1 cellular context compared by ENCODE assay signal in the genomic region with DNA sequence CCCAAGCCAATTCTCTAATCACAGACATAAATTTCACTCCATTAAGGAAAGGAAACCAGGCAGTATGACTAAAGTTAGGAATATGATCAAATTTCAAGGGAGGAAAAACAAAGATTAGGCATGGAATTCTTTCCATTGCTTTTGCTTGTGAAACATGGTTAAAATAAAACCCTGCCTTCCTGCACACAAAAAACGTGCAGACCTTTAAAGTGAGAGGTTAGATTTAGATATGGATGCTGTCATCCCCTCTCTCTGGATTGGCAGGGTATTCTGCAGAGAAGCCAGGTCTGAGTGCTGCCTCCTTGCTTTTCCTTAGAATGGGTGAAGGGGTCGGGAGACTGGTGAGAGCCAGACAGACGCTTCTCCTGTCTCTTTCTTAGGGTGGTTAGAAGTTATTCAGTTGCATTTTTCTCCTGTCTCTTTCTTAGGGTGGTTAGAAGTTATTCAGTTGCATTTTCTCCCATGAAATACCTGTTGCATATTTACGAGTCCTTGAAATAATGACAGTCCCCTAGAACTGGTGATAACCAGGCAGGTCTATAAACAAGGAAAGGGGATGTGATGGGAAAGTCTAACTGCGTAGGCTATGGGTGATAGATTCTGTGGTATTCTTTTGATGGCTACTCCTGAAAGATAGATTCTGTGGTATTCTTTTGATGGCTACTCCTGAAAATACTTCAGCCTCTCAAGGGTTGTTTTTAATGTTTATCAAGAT.
TF ChIP-seq lines count a peak whose summit lies in the region.

No MANE protein-coding gene starts in this region.

TF ChIP-seq in HepG2, 621 proteins besides CTCF, POLR2A, EP300 and RAD21 (continued from another document and continues in another):
- TF ChIP-seq, protein P1, sequence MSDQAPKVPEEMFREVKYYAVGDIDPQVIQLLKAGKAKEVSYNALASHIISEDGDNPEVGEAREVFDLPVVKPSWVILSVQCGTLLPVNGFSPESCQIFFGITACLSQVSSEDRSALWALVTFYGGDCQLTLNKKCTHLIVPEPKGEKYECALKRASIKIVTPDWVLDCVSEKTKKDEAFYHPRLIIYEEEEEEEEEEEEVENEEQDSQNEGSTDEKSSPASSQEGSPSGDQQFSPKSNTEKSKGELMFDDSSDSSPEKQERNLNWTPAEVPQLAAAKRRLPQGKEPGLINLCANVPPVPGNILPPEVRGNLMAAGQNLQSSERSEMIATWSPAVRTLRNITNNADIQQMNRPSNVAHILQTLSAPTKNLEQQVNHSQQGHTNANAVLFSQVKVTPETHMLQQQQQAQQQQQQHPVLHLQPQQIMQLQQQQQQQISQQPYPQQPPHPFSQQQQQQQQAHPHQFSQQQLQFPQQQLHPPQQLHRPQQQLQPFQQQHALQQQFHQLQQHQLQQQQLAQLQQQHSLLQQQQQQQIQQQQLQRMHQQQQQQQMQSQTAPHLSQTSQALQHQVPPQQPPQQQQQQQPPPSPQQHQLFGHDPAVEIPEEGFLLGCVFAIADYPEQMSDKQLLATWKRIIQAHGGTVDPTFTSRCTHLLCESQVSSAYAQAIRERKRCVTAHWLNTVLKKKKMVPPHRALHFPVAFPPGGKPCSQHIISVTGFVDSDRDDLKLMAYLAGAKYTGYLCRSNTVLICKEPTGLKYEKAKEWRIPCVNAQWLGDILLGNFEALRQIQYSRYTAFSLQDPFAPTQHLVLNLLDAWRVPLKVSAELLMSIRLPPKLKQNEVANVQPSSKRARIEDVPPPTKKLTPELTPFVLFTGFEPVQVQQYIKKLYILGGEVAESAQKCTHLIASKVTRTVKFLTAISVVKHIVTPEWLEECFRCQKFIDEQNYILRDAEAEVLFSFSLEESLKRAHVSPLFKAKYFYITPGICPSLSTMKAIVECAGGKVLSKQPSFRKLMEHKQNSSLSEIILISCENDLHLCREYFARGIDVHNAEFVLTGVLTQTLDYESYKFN (CRISPR knock-in tag; conservative IDR thresholded peaks at IDR 0.05): peak; percentile 72
- TF ChIP-seq, protein P2, sequence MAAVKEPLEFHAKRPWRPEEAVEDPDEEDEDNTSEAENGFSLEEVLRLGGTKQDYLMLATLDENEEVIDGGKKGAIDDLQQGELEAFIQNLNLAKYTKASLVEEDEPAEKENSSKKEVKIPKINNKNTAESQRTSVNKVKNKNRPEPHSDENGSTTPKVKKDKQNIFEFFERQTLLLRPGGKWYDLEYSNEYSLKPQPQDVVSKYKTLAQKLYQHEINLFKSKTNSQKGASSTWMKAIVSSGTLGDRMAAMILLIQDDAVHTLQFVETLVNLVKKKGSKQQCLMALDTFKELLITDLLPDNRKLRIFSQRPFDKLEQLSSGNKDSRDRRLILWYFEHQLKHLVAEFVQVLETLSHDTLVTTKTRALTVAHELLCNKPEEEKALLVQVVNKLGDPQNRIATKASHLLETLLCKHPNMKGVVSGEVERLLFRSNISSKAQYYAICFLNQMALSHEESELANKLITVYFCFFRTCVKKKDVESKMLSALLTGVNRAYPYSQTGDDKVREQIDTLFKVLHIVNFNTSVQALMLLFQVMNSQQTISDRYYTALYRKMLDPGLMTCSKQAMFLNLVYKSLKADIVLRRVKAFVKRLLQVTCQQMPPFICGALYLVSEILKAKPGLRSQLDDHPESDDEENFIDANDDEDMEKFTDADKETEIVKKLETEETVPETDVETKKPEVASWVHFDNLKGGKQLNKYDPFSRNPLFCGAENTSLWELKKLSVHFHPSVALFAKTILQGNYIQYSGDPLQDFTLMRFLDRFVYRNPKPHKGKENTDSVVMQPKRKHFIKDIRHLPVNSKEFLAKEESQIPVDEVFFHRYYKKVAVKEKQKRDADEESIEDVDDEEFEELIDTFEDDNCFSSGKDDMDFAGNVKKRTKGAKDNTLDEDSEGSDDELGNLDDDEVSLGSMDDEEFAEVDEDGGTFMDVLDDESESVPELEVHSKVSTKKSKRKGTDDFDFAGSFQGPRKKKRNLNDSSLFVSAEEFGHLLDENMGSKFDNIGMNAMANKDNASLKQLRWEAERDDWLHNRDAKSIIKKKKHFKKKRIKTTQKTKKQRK (IDR thresholded peaks at IDR 0.05; ENCODE audit: low read length): no peak
- TF ChIP-seq HNF4G (IDR thresholded peaks at IDR 0.05; ENCODE audit: borderline replicate concordance, low read depth, low read length) (peak; percentile 19; the same call in 1 of the 2 replicates), HNF4G (CRISPR knock-in tag; IDR thresholded peaks at IDR 0.05; ENCODE audit: borderline replicate concordance, low read depth) (no peak), ZNF263 (CRISPR knock-in tag; IDR thresholded peaks at IDR 0.05) (no peak), DMAP1 (CRISPR knock-in tag; IDR thresholded peaks at IDR 0.05) (no peak), CEBPG (CRISPR knock-in tag; IDR thresholded peaks at IDR 0.05) (peak; percentile 50), ZNF792 (CRISPR knock-in tag; IDR thresholded peaks at IDR 0.05) (0 out of 2 replicates have a peak, but pooled peaks have one; percentile 19), TEAD3 (CRISPR knock-in tag; optimal IDR thresholded peaks at IDR 0.05; ENCODE audit: borderline replicate concordance) (peak; percentile 72), ISL2 (CRISPR knock-in tag; IDR thresholded peaks at IDR 0.05) (0 out of 2 replicates have a peak, but pooled peaks have one; percentile 48), TOPORS (CRISPR knock-in tag; IDR thresholded peaks at IDR 0.05) (no peak), ZNF292 (CRISPR knock-in tag; IDR thresholded peaks at IDR 0.05; ENCODE audit: borderline replicate concordance, low read depth) (no peak), GATA4 (IDR thresholded peaks at IDR 0.05; ENCODE audit: borderline replicate concordance, low read depth) (0 out of 2 replicates have a peak, but pooled peaks have one; percentile 33), NCOA2 (CRISPR knock-in tag; IDR thresholded peaks at IDR 0.05) (peak; percentile 74), ZNF747 (CRISPR knock-in tag; IDR thresholded peaks at IDR 0.05; ENCODE audit: borderline replicate concordance) (no peak), ZNF124 (CRISPR knock-in tag; IDR thresholded peaks at IDR 0.05) (no peak), CBX5 (CRISPR knock-in tag; IDR thresholded peaks at IDR 0.05; ENCODE audit: borderline replicate concordance) (no peak), JDP2 (CRISPR knock-in tag; IDR thresholded peaks at IDR 0.05; ENCODE audit: borderline replicate concordance) (no peak), STAG1 (CRISPR knock-in tag; IDR thresholded peaks at IDR 0.05) (peak; percentile 7), MED1 (CRISPR knock-in tag; IDR thresholded peaks at IDR 0.05) (peak; percentile 91), NR2F6 (IDR thresholded peaks at IDR 0.05) (peak; percentile 39; the same call in 1 of the 2 replicates), NR2F6 (CRISPR knock-in tag; IDR thresholded peaks at IDR 0.05) (peak; percentile 63), HNRNPK (IDR thresholded peaks at IDR 0.05; ENCODE audit: low read depth, low read length, poor library complexity, severe bottlenecking) (no peak)
- TF ChIP-seq, protein P3, sequence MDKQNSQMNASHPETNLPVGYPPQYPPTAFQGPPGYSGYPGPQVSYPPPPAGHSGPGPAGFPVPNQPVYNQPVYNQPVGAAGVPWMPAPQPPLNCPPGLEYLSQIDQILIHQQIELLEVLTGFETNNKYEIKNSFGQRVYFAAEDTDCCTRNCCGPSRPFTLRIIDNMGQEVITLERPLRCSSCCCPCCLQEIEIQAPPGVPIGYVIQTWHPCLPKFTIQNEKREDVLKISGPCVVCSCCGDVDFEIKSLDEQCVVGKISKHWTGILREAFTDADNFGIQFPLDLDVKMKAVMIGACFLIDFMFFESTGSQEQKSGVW (CRISPR knock-in tag; IDR thresholded peaks at IDR 0.05; ENCODE audit: borderline replicate concordance): no peak
- TF ChIP-seq, protein P4, sequence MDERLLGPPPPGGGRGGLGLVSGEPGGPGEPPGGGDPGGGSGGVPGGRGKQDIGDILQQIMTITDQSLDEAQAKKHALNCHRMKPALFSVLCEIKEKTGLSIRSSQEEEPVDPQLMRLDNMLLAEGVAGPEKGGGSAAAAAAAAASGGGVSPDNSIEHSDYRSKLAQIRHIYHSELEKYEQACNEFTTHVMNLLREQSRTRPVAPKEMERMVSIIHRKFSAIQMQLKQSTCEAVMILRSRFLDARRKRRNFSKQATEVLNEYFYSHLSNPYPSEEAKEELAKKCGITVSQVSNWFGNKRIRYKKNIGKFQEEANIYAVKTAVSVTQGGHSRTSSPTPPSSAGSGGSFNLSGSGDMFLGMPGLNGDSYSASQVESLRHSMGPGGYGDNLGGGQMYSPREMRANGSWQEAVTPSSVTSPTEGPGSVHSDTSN (CRISPR knock-in tag; IDR thresholded peaks at IDR 0.05): no peak
- TF ChIP-seq, protein P5, sequence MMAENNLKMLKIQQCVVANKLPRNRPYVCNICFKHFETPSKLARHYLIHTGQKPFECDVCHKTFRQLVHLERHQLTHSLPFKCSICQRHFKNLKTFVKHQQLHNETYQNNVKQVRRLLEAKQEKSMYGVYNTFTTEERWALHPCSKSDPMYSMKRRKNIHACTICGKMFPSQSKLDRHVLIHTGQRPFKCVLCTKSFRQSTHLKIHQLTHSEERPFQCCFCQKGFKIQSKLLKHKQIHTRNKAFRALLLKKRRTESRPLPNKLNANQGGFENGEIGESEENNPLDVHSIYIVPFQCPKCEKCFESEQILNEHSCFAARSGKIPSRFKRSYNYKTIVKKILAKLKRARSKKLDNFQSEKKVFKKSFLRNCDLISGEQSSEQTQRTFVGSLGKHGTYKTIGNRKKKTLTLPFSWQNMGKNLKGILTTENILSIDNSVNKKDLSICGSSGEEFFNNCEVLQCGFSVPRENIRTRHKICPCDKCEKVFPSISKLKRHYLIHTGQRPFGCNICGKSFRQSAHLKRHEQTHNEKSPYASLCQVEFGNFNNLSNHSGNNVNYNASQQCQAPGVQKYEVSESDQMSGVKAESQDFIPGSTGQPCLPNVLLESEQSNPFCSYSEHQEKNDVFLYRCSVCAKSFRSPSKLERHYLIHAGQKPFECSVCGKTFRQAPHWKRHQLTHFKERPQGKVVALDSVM (CRISPR knock-in tag; IDR thresholded peaks at IDR 0.05): no peak
- TF ChIP-seq, protein P6, sequence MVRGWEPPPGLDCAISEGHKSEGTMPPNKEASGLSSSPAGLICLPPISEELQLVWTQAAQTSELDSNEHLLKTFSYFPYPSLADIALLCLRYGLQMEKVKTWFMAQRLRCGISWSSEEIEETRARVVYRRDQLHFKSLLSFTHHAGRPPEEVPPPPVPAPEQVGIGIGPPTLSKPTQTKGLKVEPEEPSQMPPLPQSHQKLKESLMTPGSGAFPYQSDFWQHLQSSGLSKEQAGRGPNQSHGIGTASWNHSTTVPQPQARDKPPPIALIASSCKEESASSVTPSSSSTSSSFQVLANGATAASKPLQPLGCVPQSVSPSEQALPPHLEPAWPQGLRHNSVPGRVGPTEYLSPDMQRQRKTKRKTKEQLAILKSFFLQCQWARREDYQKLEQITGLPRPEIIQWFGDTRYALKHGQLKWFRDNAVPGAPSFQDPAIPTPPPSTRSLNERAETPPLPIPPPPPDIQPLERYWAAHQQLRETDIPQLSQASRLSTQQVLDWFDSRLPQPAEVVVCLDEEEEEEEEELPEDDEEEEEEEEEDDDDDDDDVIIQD (CRISPR knock-in tag; IDR thresholded peaks at IDR 0.05; ENCODE audit: low read depth): peak; percentile 51; the same call in 1 of the 2 replicates
- TF ChIP-seq, protein P7, sequence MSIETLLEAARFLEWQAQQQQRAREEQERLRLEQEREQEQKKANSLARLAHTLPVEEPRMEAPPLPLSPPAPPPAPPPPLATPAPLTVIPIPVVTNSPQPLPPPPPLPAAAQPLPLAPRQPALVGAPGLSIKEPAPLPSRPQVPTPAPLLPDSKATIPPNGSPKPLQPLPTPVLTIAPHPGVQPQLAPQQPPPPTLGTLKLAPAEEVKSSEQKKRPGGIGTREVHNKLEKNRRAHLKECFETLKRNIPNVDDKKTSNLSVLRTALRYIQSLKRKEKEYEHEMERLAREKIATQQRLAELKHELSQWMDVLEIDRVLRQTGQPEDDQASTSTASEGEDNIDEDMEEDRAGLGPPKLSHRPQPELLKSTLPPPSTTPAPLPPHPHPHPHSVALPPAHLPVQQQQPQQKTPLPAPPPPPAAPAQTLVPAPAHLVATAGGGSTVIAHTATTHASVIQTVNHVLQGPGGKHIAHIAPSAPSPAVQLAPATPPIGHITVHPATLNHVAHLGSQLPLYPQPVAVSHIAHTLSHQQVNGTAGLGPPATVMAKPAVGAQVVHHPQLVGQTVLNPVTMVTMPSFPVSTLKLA (IDR thresholded peaks at IDR 0.05): no peak
- TF ChIP-seq, protein P8, sequence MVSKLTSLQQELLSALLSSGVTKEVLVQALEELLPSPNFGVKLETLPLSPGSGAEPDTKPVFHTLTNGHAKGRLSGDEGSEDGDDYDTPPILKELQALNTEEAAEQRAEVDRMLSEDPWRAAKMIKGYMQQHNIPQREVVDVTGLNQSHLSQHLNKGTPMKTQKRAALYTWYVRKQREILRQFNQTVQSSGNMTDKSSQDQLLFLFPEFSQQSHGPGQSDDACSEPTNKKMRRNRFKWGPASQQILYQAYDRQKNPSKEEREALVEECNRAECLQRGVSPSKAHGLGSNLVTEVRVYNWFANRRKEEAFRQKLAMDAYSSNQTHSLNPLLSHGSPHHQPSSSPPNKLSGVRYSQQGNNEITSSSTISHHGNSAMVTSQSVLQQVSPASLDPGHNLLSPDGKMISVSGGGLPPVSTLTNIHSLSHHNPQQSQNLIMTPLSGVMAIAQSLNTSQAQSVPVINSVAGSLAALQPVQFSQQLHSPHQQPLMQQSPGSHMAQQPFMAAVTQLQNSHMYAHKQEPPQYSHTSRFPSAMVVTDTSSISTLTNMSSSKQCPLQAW (CRISPR knock-in tag; IDR thresholded peaks at IDR 0.05): peak; percentile 43; the same call in 1 of the 2 replicates
- TF ChIP-seq, protein P9, sequence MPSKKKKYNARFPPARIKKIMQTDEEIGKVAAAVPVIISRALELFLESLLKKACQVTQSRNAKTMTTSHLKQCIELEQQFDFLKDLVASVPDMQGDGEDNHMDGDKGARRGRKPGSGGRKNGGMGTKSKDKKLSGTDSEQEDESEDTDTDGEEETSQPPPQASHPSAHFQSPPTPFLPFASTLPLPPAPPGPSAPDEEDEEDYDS (CRISPR knock-in tag; IDR thresholded peaks at IDR 0.05): peak; percentile 57
- TF ChIP-seq, protein P10, sequence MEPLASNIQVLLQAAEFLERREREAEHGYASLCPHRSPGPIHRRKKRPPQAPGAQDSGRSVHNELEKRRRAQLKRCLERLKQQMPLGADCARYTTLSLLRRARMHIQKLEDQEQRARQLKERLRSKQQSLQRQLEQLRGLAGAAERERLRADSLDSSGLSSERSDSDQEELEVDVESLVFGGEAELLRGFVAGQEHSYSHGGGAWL (CRISPR knock-in tag; IDR thresholded peaks at IDR 0.05): no peak
- TF ChIP-seq, protein P11, sequence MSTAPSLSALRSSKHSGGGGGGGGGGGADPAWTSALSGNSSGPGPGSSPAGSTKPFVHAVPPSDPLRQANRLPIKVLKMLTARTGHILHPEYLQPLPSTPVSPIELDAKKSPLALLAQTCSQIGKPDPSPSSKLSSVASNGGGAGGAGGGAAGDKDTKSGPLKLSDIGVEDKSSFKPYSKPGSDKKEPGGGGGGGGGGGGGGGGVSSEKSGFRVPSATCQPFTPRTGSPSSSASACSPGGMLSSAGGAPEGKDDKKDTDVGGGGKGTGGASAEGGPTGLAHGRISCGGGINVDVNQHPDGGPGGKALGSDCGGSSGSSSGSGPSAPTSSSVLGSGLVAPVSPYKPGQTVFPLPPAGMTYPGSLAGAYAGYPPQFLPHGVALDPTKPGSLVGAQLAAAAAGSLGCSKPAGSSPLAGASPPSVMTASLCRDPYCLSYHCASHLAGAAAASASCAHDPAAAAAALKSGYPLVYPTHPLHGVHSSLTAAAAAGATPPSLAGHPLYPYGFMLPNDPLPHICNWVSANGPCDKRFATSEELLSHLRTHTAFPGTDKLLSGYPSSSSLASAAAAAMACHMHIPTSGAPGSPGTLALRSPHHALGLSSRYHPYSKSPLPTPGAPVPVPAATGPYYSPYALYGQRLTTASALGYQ (CRISPR knock-in tag; IDR thresholded peaks at IDR 0.05): peak; percentile 28; the same call in 1 of the 2 replicates
